In the genomic region with DNA sequence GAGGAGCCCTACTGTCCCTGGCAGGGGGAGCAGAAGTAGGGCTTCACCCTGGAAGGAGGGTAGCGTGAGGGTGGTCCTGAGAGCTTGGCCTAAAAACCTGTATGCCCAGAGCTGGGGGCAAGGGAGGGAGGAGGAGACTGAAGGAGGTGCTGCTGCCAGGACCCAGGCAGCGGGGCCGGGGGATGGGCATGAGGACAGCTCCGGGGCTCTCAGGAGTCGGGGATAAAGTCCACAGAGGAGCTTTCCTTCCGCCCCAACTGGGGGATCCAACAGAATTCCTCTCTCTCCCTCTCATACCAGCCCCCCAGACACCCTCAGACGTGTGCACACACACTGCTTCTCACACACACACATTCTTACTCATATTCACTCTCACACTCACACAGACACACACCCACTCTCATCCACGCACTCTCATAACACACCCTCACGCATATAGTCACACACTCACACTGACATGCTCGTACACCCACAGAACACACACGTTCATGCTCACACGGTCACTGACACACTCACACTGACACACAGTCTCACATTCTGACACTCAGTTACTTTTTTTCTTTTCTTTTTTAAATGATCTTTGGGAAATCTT, we compare ENCODE assay signal across 16 cellular contexts.
"Had no signal": no experiment of that assay in that cellular context is flagged by ENCODE, and none has a peak within 500 bp of the region (broad histone marks: within the 10 kb centered on the region; RNA-seq: fewer than 3 reads in every experiment).

No MANE protein-coding gene starts in this region.

- H3K9me3 ChIP-seq: ascending aorta, colonic mucosa, left ventricle myocardium inferior, neutrophil had no signal

- H3K27me3 ChIP-seq: ascending aorta, colonic mucosa, foreskin keratinocyte, neutrophil had no signal

- DNase-seq: activated CD4-positive, alpha-beta T cell treated with anti-CD3 and anti-CD28 coated beads for 1 hour; activated CD4-positive, alpha-beta T cell treated with anti-CD3 and anti-CD28 coated beads, Interleukin-2, amount 50 U/mL, for 4 hours; activated gamma-delta T cell; colonic mucosa; foreskin keratinocyte; hypothalamus; kidney; left ventricle myocardium inferior; naive thymus-derived CD4-positive, alpha-beta T cell; stimulated activated CD4-positive, alpha-beta T cell treated with anti-CD3 and anti-CD28 coated beads, Interleukin-4, amount 100 ng/mL, for 24 hours; stimulated activated naive B cell treated with anti-CD40 and anti-IgM and Interleukin-4, amounts not matched to agents 10 μg/mL and 1 μg/mL and 100 μg/mL, for 72 hours; T-helper 1 cell had no signal

- H3K4me1 ChIP-seq: parathyroid adenoma had no signal

- H3K4me3 ChIP-seq: ascending aorta, colonic mucosa, left ventricle myocardium inferior had no signal

- H3K36me3 ChIP-seq: ascending aorta, colonic mucosa, left ventricle myocardium inferior, neutrophil had no signal

- H3K27ac ChIP-seq: ascending aorta, colonic mucosa, left ventricle myocardium inferior, neutrophil, parathyroid adenoma had no signal

- H2AFZ ChIP-seq: parathyroid adenoma had no signal

- H3K79me2 ChIP-seq: parathyroid adenoma had no signal

- H3K9ac ChIP-seq: parathyroid adenoma had no signal

- FAIRE-seq: kidney had no signal

- ATAC-seq: foreskin keratinocyte; naive thymus-derived CD4-positive, alpha-beta T cell; sciatic nerve; stimulated activated naive B cell treated with anti-CD40 and anti-IgM and Interleukin-4, amounts not matched to agents 10 μg/mL and 1 μg/mL and 100 μg/mL, for 72 hours had no signal
